ENCODE assay signal across 7 cellular contexts in genomic region chr15:75836953-75837321, GRCh38.
DNase-seq lines count a peak whose midpoint lies in the region; ATAC-seq and TF ChIP-seq lines count a peak whose summit lies in the region.

No MANE protein-coding gene starts in this region.

- peak; percentile 29 for TF ChIP-seq CTCF in epithelial cell of esophagus (IDR thresholded peaks at IDR 0.05; ENCODE audit: insufficient read depth, low read depth, low read length, missing control alignments)

- ATAC-seq in GM18511 (IDR thresholded peaks at IDR 0.05; ENCODE audit: unreplicated experiment) (peak; percentile 79), HG02884 (IDR thresholded peaks at IDR 0.05; ENCODE audit: unreplicated experiment) (peak; percentile 79), GM19324 (IDR thresholded peaks at IDR 0.05; ENCODE audit: low FRiP score, unreplicated experiment) (no peak), HG03045 (IDR thresholded peaks at IDR 0.05; ENCODE audit: unreplicated experiment) (no peak)

- no peak overlapping the region for H3K4me3 ChIP-seq in epithelial cell of esophagus (ENCODE audit: low read length)

- DNase-seq in SKM-1 (lab: John Stamatoyannopoulos, UW; ENCODE audit: unreplicated experiment) (peak; percentile 90), epithelial cell of esophagus (ENCODE audit: low read depth) (peak; percentile 89)
- DNase-seq in stimulated activated CD8-positive, alpha-beta memory T cell treated with anti-CD3 and anti-CD28 coated beads, Interleukin-15, amount 100 ng/mL, for 48 hours (ENCODE audit: low read depth in 2 of 2): peak; percentile 38 to 50

Comparison
In these comparisons a context has a peak if more than half of its experiments do, and no peak if none do; other contexts are left out.
1. ATAC-seq: peak in GM18511 (single experiment) and HG02884 (single experiment); none in GM19324 (single experiment) and HG03045 (single experiment).
2. Peak in every context shown above with its lines, with median percentiles within 50 percentile points of each other: DNase-seq.